Comparison of ENCODE assay signal across 1 cellular context in genomic region chr6:136612666-136613389, GRCh38.
A peak's percentile ranks its signal among the peaks of the same experiment; 100 is the strongest.
TF ChIP-seq lines count a peak whose summit lies in the region.

No MANE protein-coding gene starts in this region.

TF ChIP-seq in H1, 55 proteins besides CTCF, POLR2A, EP300 and RAD21 (continued from another document):
- TF ChIP-seq NANOG (IDR thresholded peaks at IDR 0.05; ENCODE audit: insufficient read depth, low read depth, low read length, poor library complexity, severe bottlenecking) (peak; percentile 82), TEAD4 (IDR thresholded peaks at IDR 0.05; ENCODE audit: low read depth, low read length) (0 out of 2 replicates have a peak, but pooled peaks have one; percentile 4), POU5F1 (IDR thresholded peaks at IDR 0.05; ENCODE audit: low read depth, low read length) (peak; percentile 85), CHD1 (IDR thresholded peaks at IDR 0.05; ENCODE audit: low read depth, low read length) (no peak), CHD7 (IDR thresholded peaks at IDR 0.05; ENCODE audit: insufficient replicate concordance, low read length) (peak; percentile 78), CHD2 (IDR thresholded peaks at IDR 0.05; ENCODE audit: low read length) (no peak)
TF ChIP-seq in H1: peak in this region for 7.
